8 cellular contexts compared by ENCODE assay signal in genomic region chr1:63593303-63593886, GRCh38. TPM values are rescaled to one million over a fixed set of nuclear protein-coding genes. Genes with fewer than 3 reads are reported as not detected.
DNase-seq lines count a peak whose midpoint lies in the region; ATAC-seq and TF ChIP-seq lines count a peak whose summit lies in the region.

Gene PGM1 (plus strand): TSS chr1:63593411. CDS start chr1:63593489, 78 bp downstream.

- peaks cover 39% of the 10 kb centered on the region for H3K79me2 ChIP-seq in ACC112 (ENCODE audit: control insufficient read depth, insufficient read depth, low read length, unreplicated experiment)

- peak within 1 kb of the TSS; percentile 98 for H3K4me3 ChIP-seq in ACC112 (ENCODE audit: low read depth, low read length)

- H3K27me3 Mint-ChIP-seq in chondrocyte (ENCODE audit: low read depth) = no peaks in the 10 kb centered on the region

- peaks cover 5% of the 10 kb centered on the region; the same call in 1 of the 2 replicates for H3K36me3 ChIP-seq in ACC112 (ENCODE audit: insufficient read depth, low read length)

- ATAC-seq in GM18861 (IDR thresholded peaks at IDR 0.05; ENCODE audit: unreplicated experiment) = peak; percentile 63
- ATAC-seq in HG03066 (IDR thresholded peaks at IDR 0.05; ENCODE audit: low read depth, unreplicated experiment) = peak; percentile 64

- H3K4me1 Mint-ChIP-seq in chondrocyte (ENCODE audit: low read depth) = peaks cover 34% of the 10 kb centered on the region

- DNase-seq in NCI-H2196 treated with DMSO at 0.1 percent for 48 hours (lab: John Stamatoyannopoulos, UW; ENCODE audit: unreplicated experiment) (peak; percentile 60), chondrocyte (ENCODE audit: low spot score) (peak; percentile 94), kidney tubule cell (ENCODE audit: low spot score) (peak; percentile 90)
- DNase-seq in activated CD4-positive, alpha-beta T cell treated with anti-CD3 and anti-CD28 coated beads for 24 hours (ENCODE audit: low read depth in 2 of 2) = peak; percentile 59 to 61
- peak; percentile 38 to 67 (median 54) for DNase-seq in stimulated activated CD4-positive, alpha-beta T cell treated with anti-CD3 and anti-CD28 coated beads, Interleukin-1b, Interleukin-23, amount 100 ng/mL, for 24 hours (ENCODE audit: low read depth in 4 of 4, low spot score in 1 of 4)

- H3K36me3 Mint-ChIP-seq in chondrocyte (ENCODE audit: low read depth) = no peaks in the 10 kb centered on the region

- peak within 1 kb of the TSS; percentile 37 for H2AFZ ChIP-seq in ACC112 (ENCODE audit: low read length, unreplicated experiment)

- H3K27ac ChIP-seq in ACC112 (ENCODE audit: low read depth, low read length) = peak within 1 kb of the TSS; percentile 70

- H3K9me3 Mint-ChIP-seq in chondrocyte (ENCODE audit: low read depth) = no peaks in the 10 kb centered on the region

- no peaks in the 10 kb centered on the region for H3K27me3 ChIP-seq in ACC112 (ENCODE audit: insufficient read depth, low read length)

- peaks cover 26% of the 10 kb centered on the region for H3K4me1 ChIP-seq in ACC112 (ENCODE audit: control insufficient read depth, insufficient read depth, low read length, unreplicated experiment)

- peak within 1 kb of the TSS; percentile 82 for H3K27ac Mint-ChIP-seq in chondrocyte (ENCODE audit: unreplicated experiment)

- H3K4me3 Mint-ChIP-seq in chondrocyte (ENCODE audit: unreplicated experiment) = peak within 1 kb of the TSS; percentile 92

- TF ChIP-seq CTCF in chondrocyte (IDR thresholded peaks at IDR 0.05) = no peak

RNA-seq across cellular contexts. Expression of gene PGM1, which starts in this region (rescaled TPM):
- 96.9 to 111 TPM (median 104 TPM) in 3 replicates for total RNA-seq in chondrocyte

Comparison
In these comparisons a context has a peak if more than half of its experiments do, and no peak if none do; other contexts are left out.
1. Peak in every context shown above with its lines: DNase-seq, ATAC-seq, H3K4me3 ChIP-seq and H3K27ac ChIP-seq.